ENCODE assay signal across 1 cellular context in genomic region chr17:16243811-16244567, GRCh38.
TF ChIP-seq lines count a peak whose summit lies in the region.

No MANE protein-coding gene starts in this region.

TF ChIP-seq in GM23338, 12 proteins besides CTCF, POLR2A, EP300 and RAD21:
- TF ChIP-seq, protein P1, sequence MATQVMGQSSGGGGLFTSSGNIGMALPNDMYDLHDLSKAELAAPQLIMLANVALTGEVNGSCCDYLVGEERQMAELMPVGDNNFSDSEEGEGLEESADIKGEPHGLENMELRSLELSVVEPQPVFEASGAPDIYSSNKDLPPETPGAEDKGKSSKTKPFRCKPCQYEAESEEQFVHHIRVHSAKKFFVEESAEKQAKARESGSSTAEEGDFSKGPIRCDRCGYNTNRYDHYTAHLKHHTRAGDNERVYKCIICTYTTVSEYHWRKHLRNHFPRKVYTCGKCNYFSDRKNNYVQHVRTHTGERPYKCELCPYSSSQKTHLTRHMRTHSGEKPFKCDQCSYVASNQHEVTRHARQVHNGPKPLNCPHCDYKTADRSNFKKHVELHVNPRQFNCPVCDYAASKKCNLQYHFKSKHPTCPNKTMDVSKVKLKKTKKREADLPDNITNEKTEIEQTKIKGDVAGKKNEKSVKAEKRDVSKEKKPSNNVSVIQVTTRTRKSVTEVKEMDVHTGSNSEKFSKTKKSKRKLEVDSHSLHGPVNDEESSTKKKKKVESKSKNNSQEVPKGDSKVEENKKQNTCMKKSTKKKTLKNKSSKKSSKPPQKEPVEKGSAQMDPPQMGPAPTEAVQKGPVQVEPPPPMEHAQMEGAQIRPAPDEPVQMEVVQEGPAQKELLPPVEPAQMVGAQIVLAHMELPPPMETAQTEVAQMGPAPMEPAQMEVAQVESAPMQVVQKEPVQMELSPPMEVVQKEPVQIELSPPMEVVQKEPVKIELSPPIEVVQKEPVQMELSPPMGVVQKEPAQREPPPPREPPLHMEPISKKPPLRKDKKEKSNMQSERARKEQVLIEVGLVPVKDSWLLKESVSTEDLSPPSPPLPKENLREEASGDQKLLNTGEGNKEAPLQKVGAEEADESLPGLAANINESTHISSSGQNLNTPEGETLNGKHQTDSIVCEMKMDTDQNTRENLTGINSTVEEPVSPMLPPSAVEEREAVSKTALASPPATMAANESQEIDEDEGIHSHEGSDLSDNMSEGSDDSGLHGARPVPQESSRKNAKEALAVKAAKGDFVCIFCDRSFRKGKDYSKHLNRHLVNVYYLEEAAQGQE (IDR thresholded peaks at IDR 0.05; ENCODE audit: unreplicated experiment): no peak
- TF ChIP-seq ZNF114 (CRISPR knock-in tag; IDR thresholded peaks at IDR 0.05) (no peak), ZNF462 (CRISPR knock-in tag; IDR thresholded peaks at IDR 0.05) (no peak), EZH2 (IDR thresholded peaks at IDR 0.05; ENCODE audit: low read depth, unreplicated experiment) (no peak), ZNF331 (CRISPR knock-in tag; IDR thresholded peaks at IDR 0.05; ENCODE audit: low read depth) (no peak), NANOG (IDR thresholded peaks at IDR 0.05; ENCODE audit: borderline replicate concordance) (no peak), JUNB (IDR thresholded peaks at IDR 0.05; ENCODE audit: unreplicated experiment) (no peak), STAT1 (IDR thresholded peaks at IDR 0.05; ENCODE audit: unreplicated experiment) (no peak), CREB1 (CRISPR knock-in tag; IDR thresholded peaks at IDR 0.05; ENCODE audit: low read depth) (no peak), ETS1 (IDR thresholded peaks at IDR 0.05) (no peak), POLR2AphosphoS5 (IDR thresholded peaks at IDR 0.05; ENCODE audit: low read depth) (no peak), EZH2phosphoT487 (IDR thresholded peaks at IDR 0.05; ENCODE audit: unreplicated experiment) (no peak)
